13 cellular contexts compared by ENCODE assay signal in genomic region chr9:73780916-73781315, GRCh38.
DNase-seq lines count a peak whose midpoint lies in the region; ATAC-seq and TF ChIP-seq lines count a peak whose summit lies in the region.
"Had no signal": no experiment of that assay in that cellular context is flagged by ENCODE, and none has a peak within 500 bp of the region (broad histone marks: within the 10 kb centered on the region; RNA-seq: fewer than 3 reads in every experiment).

No MANE protein-coding gene starts in this region.

- no peak for TF ChIP-seq CTCF in fibroblast of mammary gland (conservative IDR thresholded peaks at IDR 0.05; ENCODE audit: control insufficient read depth, insufficient read depth, low read depth, low read length)

- no peak overlapping the region for H3K9ac ChIP-seq in skeletal muscle satellite cell (ENCODE audit: low read depth, low read length)

- no peaks in the 10 kb centered on the region for H3K27me3 ChIP-seq in skeletal muscle satellite cell (ENCODE audit: control insufficient read depth, insufficient read depth, low read length)
- H3K27me3 ChIP-seq: cardiac muscle cell, esophagus squamous epithelium, ovary had no signal

- H3K4me2 ChIP-seq in skeletal muscle satellite cell (ENCODE audit: low read length): peak overlapping the region; percentile 35

- H3K4me1 ChIP-seq in skeletal muscle satellite cell (ENCODE audit: control insufficient read depth, insufficient read depth, low read length): peaks cover 31% of the 10 kb centered on the region
- H3K4me1 ChIP-seq: esophagus squamous epithelium had no signal

- ATAC-seq in HG02885 (IDR thresholded peaks at IDR 0.05; ENCODE audit: poor library complexity, unreplicated experiment) (no peak), GM18517 (IDR thresholded peaks at IDR 0.05; ENCODE audit: unreplicated experiment) (no peak)

- H3K4me3 ChIP-seq in fibroblast of mammary gland (ENCODE audit: control insufficient read depth, low read depth, low read length): no peak overlapping the region
- no peak overlapping the region for H3K4me3 ChIP-seq in skeletal muscle satellite cell (ENCODE audit: low read length)
- H3K4me3 ChIP-seq: cardiac muscle cell, esophagus squamous epithelium, ovary had no signal

- DNase-seq in HCEC 1CT: peak; percentile 99
- peak; percentile 39 to 91 for DNase-seq in SW 1271 (lab: John Stamatoyannopoulos, UW)
- peak; percentile 98 for DNase-seq in fibroblast of mammary gland (ENCODE audit: low read depth)
- no peak for DNase-seq in NCI-H1105 (lab: John Stamatoyannopoulos, UW)
- DNase-seq in NCI-H1694 (lab: John Stamatoyannopoulos, UW): no peak
- DNase-seq: activated CD8-positive, alpha-beta memory T cell treated with anti-CD3 and anti-CD28 coated beads, Interleukin-2, amount 50 U/mL, for 4 hours; esophagus squamous epithelium; ovary; stimulated activated CD4-positive, alpha-beta T cell treated with anti-CD3 and anti-CD28 coated beads, Interleukin-4, amount 100 ng/mL, for 24 hours had no signal

- H3K36me3 ChIP-seq in skeletal muscle satellite cell (ENCODE audit: insufficient read depth, low read length): no peaks in the 10 kb centered on the region
- H3K36me3 ChIP-seq: cardiac muscle cell, esophagus squamous epithelium, ovary had no signal

- H3K9me3 ChIP-seq in skeletal muscle satellite cell (replicated peaks; ENCODE audit: low read length): no peaks in the 10 kb centered on the region
- H3K9me3 ChIP-seq: esophagus squamous epithelium, ovary had no signal

Comparison
In these comparisons a context has a peak if more than half of its experiments do, and no peak if none do; other contexts are left out.
1. DNase-seq: peak in HCEC 1CT (single experiment), SW 1271 (2 of 2) and fibroblast of mammary gland (single experiment); none in NCI-H1105 (single experiment) and NCI-H1694 (single experiment).